20 cellular contexts compared by ENCODE assay signal in the genomic region with DNA sequence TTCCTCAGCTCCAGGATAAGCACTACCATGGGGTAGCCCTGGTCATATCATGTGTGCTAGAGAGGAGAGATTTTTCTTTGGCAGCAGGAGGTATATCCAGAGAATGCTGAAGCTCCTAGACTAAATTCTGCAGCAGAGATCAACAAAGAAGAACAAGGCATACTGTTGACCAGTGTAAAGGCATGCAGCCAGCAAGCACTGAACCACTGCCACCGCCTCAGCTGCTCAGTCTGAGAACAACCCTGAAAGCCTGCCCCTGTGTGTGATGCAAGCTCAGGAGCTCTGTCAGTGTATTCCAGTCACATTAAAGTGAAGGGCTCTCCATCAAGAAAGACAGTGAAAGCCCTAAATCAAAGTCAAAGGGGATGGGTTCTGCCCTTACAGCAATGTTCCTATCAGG.
DNase-seq lines count a peak whose midpoint lies in the region; ATAC-seq and TF ChIP-seq lines count a peak whose summit lies in the region.
"Had no signal": no experiment of that assay in that cellular context is flagged by ENCODE, and none has a peak within 500 bp of the region (broad histone marks: within the 10 kb centered on the region; RNA-seq: fewer than 3 reads in every experiment).

No MANE protein-coding gene starts in this region.

- H3K9me3 ChIP-seq in adipocyte (ENCODE audit: control insufficient read depth, low read length) (no peaks in the 10 kb centered on the region), testis (no peaks in the 10 kb centered on the region)
- H3K9me3 ChIP-seq: body of pancreas, Peyer's patch, upper lobe of left lung had no signal

- DNase-seq in adipocyte (ENCODE audit: low read depth) (peak; percentile 47), fibroblast of pulmonary artery (ENCODE audit: low read depth) (peak; percentile 25), medulla oblongata (ENCODE audit: extremely low spot score) (peak; percentile 82), testis (peak; percentile 70), AG08395 (ENCODE audit: low spot score) (no peak), NK-92 (lab: John Stamatoyannopoulos, UW; ENCODE audit: unreplicated experiment) (no peak)
- no peak for DNase-seq in activated naive CD8-positive, alpha-beta T cell treated with anti-CD3 and anti-CD28 coated beads for 36 hours
- DNase-seq: activated CD8-positive, alpha-beta T cell treated with anti-CD3 and anti-CD28 coated beads, Interleukin-2, amount 10 ng/mL, durations not matched to agents 7 days and 5 days; DMS53; effector memory CD4-positive, alpha-beta T cell; islet precursor cell; MM.1S; NCI-H2107; NCI-H774; stimulated activated CD8-positive, alpha-beta memory T cell treated with anti-CD3 and anti-CD28 coated beads, Interleukin-4, amount 100 ng/mL, for 48 hours; SW 1271 had no signal

- H3K4me3 ChIP-seq in adipocyte (ENCODE audit: low read length) (no peak overlapping the region), fibroblast of pulmonary artery (replicated peaks; ENCODE audit: low read depth, low read length) (no peak overlapping the region), testis (no peak overlapping the region)
- H3K4me3 ChIP-seq: body of pancreas, Peyer's patch, upper lobe of left lung had no signal

- H3K4me1 Mint-ChIP-seq in activated naive CD8-positive, alpha-beta T cell treated with anti-CD3 and anti-CD28 coated beads for 36 hours = no peaks in the 10 kb centered on the region

- ATAC-seq in GM18861 (IDR thresholded peaks at IDR 0.05; ENCODE audit: unreplicated experiment) = no peak
- ATAC-seq: activated CD8-positive, alpha-beta T cell treated with anti-CD3 and anti-CD28 coated beads, Interleukin-2, amount 10 ng/mL, durations not matched to agents 7 days and 5 days; body of pancreas had no signal

- intact Hi-C loops in testis (cut with DNase I; ENCODE audit: low total_unique reads) = no loop called here

- H3K9ac ChIP-seq in adipocyte (ENCODE audit: low read length) = no peak overlapping the region

- H3K4me1 ChIP-seq in adipocyte (ENCODE audit: control insufficient read depth, insufficient read depth, low read length) = peaks cover 23% of the 10 kb centered on the region
- peaks cover 13% of the 10 kb centered on the region for H3K4me1 ChIP-seq in testis
- H3K4me1 ChIP-seq: body of pancreas, Peyer's patch, upper lobe of left lung had no signal

- H3K27ac ChIP-seq in testis = peak overlapping the region in 1 of 2 donors; percentile 33
- H3K27ac ChIP-seq: body of pancreas, Peyer's patch, upper lobe of left lung had no signal

- TF ChIP-seq POLR2A in testis (IDR thresholded peaks at IDR 0.05) = no peak

- peaks cover 11% of the 10 kb centered on the region for H3K9me3 Mint-ChIP-seq in activated naive CD8-positive, alpha-beta T cell treated with anti-CD3 and anti-CD28 coated beads for 36 hours

- no peak overlapping the region for H3K27ac Mint-ChIP-seq in activated naive CD8-positive, alpha-beta T cell treated with anti-CD3 and anti-CD28 coated beads for 36 hours
- H3K27ac Mint-ChIP-seq: activated CD8-positive, alpha-beta T cell treated with anti-CD3 and anti-CD28 coated beads, Interleukin-2, amount 10 ng/mL, durations not matched to agents 7 days and 5 days had no signal

- TF ChIP-seq CTCF in fibroblast of pulmonary artery (IDR thresholded peaks at IDR 0.05; ENCODE audit: low read length, missing control alignments) (no peak), testis (IDR thresholded peaks at IDR 0.05) (no peak)

- WGBS in testis, 2 donors = 33 to 57% methylated on average over 1 of the region's 1 CpG

- H3K27me3 ChIP-seq in adipocyte (replicated peaks; ENCODE audit: control insufficient read depth, insufficient read depth, low read length) = no peaks in the 10 kb centered on the region
- no peaks in the 10 kb centered on the region for H3K27me3 ChIP-seq in testis
- H3K27me3 ChIP-seq: body of pancreas, Peyer's patch, upper lobe of left lung had no signal

- H3K36me3 Mint-ChIP-seq in activated naive CD8-positive, alpha-beta T cell treated with anti-CD3 and anti-CD28 coated beads for 36 hours = peaks cover 5% of the 10 kb centered on the region

- no peaks in the 10 kb centered on the region for H3K36me3 ChIP-seq in adipocyte (ENCODE audit: control insufficient read depth, insufficient read depth, low read length, severe bottlenecking)
- H3K36me3 ChIP-seq in testis (ENCODE audit: low read depth, missing control alignments) = no peaks in the 10 kb centered on the region
- H3K36me3 ChIP-seq: Peyer's patch, upper lobe of left lung had no signal

- H3K4me3 Mint-ChIP-seq in activated naive CD8-positive, alpha-beta T cell treated with anti-CD3 and anti-CD28 coated beads for 36 hours = no peak overlapping the region
- H3K4me3 Mint-ChIP-seq: activated CD8-positive, alpha-beta T cell treated with anti-CD3 and anti-CD28 coated beads, Interleukin-2, amount 10 ng/mL, durations not matched to agents 7 days and 5 days had no signal

- H3K27me3 Mint-ChIP-seq in activated naive CD8-positive, alpha-beta T cell treated with anti-CD3 and anti-CD28 coated beads for 36 hours = no peaks in the 10 kb centered on the region

Comparison
In these comparisons a context has a peak if more than half of its experiments do, and no peak if none do; other contexts are left out.
1. DNase-seq: peak in adipocyte (single experiment), fibroblast of pulmonary artery (single experiment), medulla oblongata (single experiment) and testis (single experiment); none in AG08395 (single experiment), activated naive CD8-positive, alpha-beta T cell treated with anti-CD3 and anti-CD28 coated beads for 36 hours (single experiment) and NK-92 (single experiment).